1 cellular context compared by ENCODE assay signal in the genomic region with DNA sequence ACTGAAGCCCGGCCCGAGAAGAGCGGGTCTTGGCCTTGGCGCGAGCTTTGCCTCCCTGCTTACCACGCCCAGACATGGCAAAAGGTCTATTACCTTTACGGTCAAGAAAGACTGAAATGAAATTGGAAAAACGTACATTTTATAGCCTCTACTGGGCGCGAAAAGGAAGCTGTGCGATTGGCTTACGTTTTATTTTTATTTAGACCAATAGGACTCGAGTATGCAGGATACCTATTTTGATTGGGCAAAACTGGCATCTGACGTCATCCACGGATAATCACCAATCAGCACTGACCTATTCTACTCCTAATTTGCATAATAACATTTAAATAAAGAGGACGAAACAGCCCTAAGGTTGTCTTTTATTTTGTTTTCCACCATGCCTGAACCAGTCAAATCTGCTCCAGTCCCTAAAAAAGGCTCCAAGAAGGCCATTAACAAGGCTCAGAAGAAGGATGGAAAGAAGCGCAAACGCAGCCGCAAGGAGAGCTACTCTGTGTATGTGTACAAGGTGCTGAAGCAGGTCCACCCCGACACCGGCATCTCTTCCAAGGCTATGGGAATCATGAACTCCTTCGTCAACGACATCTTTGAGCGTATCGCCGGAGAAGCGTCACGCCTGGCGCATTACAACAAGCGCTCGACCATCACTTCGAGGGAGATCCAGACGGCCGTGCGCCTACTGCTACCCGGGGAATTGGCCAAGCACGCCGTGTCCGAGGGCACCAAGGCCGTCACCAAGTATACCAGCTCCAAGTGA.
TF ChIP-seq lines count a peak whose summit lies in the region.

No MANE protein-coding gene starts in this region.

TF ChIP-seq in HepG2, 621 proteins besides CTCF, POLR2A, EP300 and RAD21 (continued from another document and continues in another):
- TF ChIP-seq AFF4 (CRISPR knock-in tag; IDR thresholded peaks at IDR 0.05) = peak; percentile 95
- peak; percentile 77; the same call in 1 of the 2 replicates for TF ChIP-seq ZNF501 (CRISPR knock-in tag; IDR thresholded peaks at IDR 0.05)
- TF ChIP-seq, protein P1, sequence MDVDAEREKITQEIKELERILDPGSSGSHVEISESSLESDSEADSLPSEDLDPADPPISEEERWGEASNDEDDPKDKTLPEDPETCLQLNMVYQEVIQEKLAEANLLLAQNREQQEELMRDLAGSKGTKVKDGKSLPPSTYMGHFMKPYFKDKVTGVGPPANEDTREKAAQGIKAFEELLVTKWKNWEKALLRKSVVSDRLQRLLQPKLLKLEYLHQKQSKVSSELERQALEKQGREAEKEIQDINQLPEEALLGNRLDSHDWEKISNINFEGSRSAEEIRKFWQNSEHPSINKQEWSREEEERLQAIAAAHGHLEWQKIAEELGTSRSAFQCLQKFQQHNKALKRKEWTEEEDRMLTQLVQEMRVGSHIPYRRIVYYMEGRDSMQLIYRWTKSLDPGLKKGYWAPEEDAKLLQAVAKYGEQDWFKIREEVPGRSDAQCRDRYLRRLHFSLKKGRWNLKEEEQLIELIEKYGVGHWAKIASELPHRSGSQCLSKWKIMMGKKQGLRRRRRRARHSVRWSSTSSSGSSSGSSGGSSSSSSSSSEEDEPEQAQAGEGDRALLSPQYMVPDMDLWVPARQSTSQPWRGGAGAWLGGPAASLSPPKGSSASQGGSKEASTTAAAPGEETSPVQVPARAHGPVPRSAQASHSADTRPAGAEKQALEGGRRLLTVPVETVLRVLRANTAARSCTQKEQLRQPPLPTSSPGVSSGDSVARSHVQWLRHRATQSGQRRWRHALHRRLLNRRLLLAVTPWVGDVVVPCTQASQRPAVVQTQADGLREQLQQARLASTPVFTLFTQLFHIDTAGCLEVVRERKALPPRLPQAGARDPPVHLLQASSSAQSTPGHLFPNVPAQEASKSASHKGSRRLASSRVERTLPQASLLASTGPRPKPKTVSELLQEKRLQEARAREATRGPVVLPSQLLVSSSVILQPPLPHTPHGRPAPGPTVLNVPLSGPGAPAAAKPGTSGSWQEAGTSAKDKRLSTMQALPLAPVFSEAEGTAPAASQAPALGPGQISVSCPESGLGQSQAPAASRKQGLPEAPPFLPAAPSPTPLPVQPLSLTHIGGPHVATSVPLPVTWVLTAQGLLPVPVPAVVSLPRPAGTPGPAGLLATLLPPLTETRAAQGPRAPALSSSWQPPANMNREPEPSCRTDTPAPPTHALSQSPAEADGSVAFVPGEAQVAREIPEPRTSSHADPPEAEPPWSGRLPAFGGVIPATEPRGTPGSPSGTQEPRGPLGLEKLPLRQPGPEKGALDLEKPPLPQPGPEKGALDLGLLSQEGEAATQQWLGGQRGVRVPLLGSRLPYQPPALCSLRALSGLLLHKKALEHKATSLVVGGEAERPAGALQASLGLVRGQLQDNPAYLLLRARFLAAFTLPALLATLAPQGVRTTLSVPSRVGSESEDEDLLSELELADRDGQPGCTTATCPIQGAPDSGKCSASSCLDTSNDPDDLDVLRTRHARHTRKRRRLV (CRISPR knock-in tag; IDR thresholded peaks at IDR 0.05) = peak; percentile 51; the same call in 1 of the 2 replicates
- no peak; the same call in 1 of the 2 replicates for TF ChIP-seq FOXP4 (CRISPR knock-in tag; IDR thresholded peaks at IDR 0.05)
- TF ChIP-seq AGO2 (optimal IDR thresholded peaks at IDR 0.05; ENCODE audit: low read depth, low read length) = peak; percentile 32
- peak; percentile 98 for TF ChIP-seq ATF7 (IDR thresholded peaks at IDR 0.05)
- no peak for TF ChIP-seq ATF7 (CRISPR knock-in tag; IDR thresholded peaks at IDR 0.05)
- TF ChIP-seq ZMYM2 (CRISPR knock-in tag; IDR thresholded peaks at IDR 0.05) = peak; percentile 44; the same call in 1 of the 2 replicates
- 0 out of 2 replicates have a peak, but pooled peaks have one; percentile 25 for TF ChIP-seq ZNF749 (CRISPR knock-in tag; IDR thresholded peaks at IDR 0.05; ENCODE audit: borderline replicate concordance)
- TF ChIP-seq NR2F2 (IDR thresholded peaks at IDR 0.05; ENCODE audit: borderline replicate concordance, low read depth) = peak; percentile 17; the same call in 1 of the 2 replicates
- TF ChIP-seq HOMEZ (CRISPR knock-in tag; IDR thresholded peaks at IDR 0.05; ENCODE audit: low read depth) = no peak
- TF ChIP-seq HOXA3 (CRISPR knock-in tag; IDR thresholded peaks at IDR 0.05) = peak; percentile 71
- peak; percentile 64 for TF ChIP-seq POLR2AphosphoS5 (IDR thresholded peaks at IDR 0.05; ENCODE audit: low read depth, low read length)
- TF ChIP-seq ATF2 (CRISPR knock-in tag; IDR thresholded peaks at IDR 0.05) = peak; percentile 12; the same call in 1 of the 2 replicates
- TF ChIP-seq RFX5 (IDR thresholded peaks at IDR 0.05; ENCODE audit: low read depth, low read length) = peak; percentile 62; the same call in 1 of the 2 replicates
- TF ChIP-seq SAP130 (CRISPR knock-in tag; IDR thresholded peaks at IDR 0.05; ENCODE audit: low read depth) = peak; percentile 63
- TF ChIP-seq PRPF4 (IDR thresholded peaks at IDR 0.05; ENCODE audit: low read depth, low read length, poor library complexity, severe bottlenecking) = peak; percentile 47
- TF ChIP-seq, protein P2, sequence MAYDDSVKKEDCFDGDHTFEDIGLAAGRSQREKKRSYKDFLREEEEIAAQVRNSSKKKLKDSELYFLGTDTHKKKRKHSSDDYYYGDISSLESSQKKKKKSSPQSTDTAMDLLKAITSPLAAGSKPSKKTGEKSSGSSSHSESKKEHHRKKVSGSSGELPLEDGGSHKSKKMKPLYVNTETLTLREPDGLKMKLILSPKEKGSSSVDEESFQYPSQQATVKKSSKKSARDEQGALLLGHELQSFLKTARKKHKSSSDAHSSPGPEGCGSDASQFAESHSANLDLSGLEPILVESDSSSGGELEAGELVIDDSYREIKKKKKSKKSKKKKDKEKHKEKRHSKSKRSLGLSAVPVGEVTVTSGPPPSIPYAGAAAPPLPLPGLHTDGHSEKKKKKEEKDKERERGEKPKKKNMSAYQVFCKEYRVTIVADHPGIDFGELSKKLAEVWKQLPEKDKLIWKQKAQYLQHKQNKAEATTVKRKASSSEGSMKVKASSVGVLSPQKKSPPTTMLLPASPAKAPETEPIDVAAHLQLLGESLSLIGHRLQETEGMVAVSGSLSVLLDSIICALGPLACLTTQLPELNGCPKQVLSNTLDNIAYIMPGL (CRISPR knock-in tag; IDR thresholded peaks at IDR 0.05; ENCODE audit: borderline replicate concordance in 1 of 2, low read depth in 1 of 2) = peak in 1 of 2 experiments; percentile 75; a peak in 2 of 4 replicates
- 0 out of 2 replicates have a peak, but pooled peaks have one; percentile 11 for TF ChIP-seq YEATS4 (CRISPR knock-in tag; IDR thresholded peaks at IDR 0.05; ENCODE audit: borderline replicate concordance)
- TF ChIP-seq MIER3 (CRISPR knock-in tag; IDR thresholded peaks at IDR 0.05; ENCODE audit: borderline replicate concordance) = 0 out of 2 replicates have a peak, but pooled peaks have one; percentile 22
- peak; percentile 72; the same call in 1 of the 2 replicates for TF ChIP-seq ARID4A (CRISPR knock-in tag; IDR thresholded peaks at IDR 0.05; ENCODE audit: borderline replicate concordance)
- peak; percentile 49 for TF ChIP-seq ZEB1 (IDR thresholded peaks at IDR 0.05; ENCODE audit: insufficient replicate concordance, low read depth)
- peak; percentile 64; the same call in 1 of the 2 replicates for TF ChIP-seq MED13 (CRISPR knock-in tag; IDR thresholded peaks at IDR 0.05)
- 0 out of 2 replicates have a peak, but pooled peaks have one; percentile 13 for TF ChIP-seq KMT2B (CRISPR knock-in tag; IDR thresholded peaks at IDR 0.05)
- TF ChIP-seq NFYC (CRISPR knock-in tag; IDR thresholded peaks at IDR 0.05) = peak; percentile 92
- TF ChIP-seq NCOA5 (CRISPR knock-in tag; IDR thresholded peaks at IDR 0.05) = no peak
- TF ChIP-seq ZBTB1 (CRISPR knock-in tag; IDR thresholded peaks at IDR 0.05; ENCODE audit: borderline replicate concordance) = no peak
- TF ChIP-seq CENPX (CRISPR knock-in tag; IDR thresholded peaks at IDR 0.05) = no peak
- TF ChIP-seq ZFP90 (CRISPR knock-in tag; IDR thresholded peaks at IDR 0.05; ENCODE audit: borderline replicate concordance) = no peak
- TF ChIP-seq ZNF614 (CRISPR knock-in tag; IDR thresholded peaks at IDR 0.05; ENCODE audit: borderline replicate concordance) = 0 out of 2 replicates have a peak, but pooled peaks have one; percentile 10
- no peak for TF ChIP-seq SOX13 (IDR thresholded peaks at IDR 0.05)
- TF ChIP-seq SOX13 (CRISPR knock-in tag; conservative IDR thresholded peaks at IDR 0.05 in 1 of 2, IDR thresholded peaks at IDR 0.05 in 1 of 2) = no peak
